Comparison of ENCODE assay signal across 17 cellular contexts in the genomic region with DNA sequence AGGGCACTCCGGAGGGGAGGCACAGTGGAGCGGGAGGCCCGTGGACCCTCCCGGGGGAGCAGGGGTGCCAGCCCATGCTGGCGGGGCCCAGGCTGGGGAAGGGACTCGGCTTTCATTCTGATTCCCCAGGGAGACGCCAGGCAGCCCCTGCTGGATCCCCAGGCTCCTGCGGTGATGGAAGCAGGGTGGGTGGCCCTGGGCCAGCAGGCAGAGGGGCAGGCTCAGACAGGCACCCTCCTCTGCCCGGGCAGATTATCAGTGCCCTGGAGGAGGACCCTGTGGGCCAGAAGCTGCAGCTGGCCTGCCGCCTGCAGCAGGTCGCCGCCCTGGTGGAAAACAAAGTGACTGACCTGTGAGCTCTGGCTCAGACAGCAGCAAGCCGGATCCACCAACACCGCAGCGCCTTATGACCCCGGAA. TPM values are rescaled to one million over a fixed set of nuclear protein-coding genes. Genes with fewer than 3 reads are reported as not detected.
A peak's percentile ranks its signal among the peaks of the same experiment; 100 is the strongest.
DNase-seq lines count a peak whose midpoint lies in the region; ATAC-seq, FAIRE-seq and TF ChIP-seq lines count a peak whose summit lies in the region.
"Had no signal": no experiment of that assay in that cellular context is flagged by ENCODE, and none has a peak within 500 bp of the region (broad histone marks: within the 10 kb centered on the region; RNA-seq: fewer than 3 reads in every experiment).

No MANE protein-coding gene starts in this region.

- no peaks in the 10 kb centered on the region for H3K9me3 ChIP-seq in kidney (ENCODE audit: control insufficient read depth in 1 of 2, low read length in 2 of 2)
- H3K9me3 ChIP-seq: gastrocnemius medialis, ovary, testis had no signal

- H3K9me3 Mint-ChIP-seq in HFFc6, result no peaks in the 10 kb centered on the region

- CTCF ChIA-PET in RWPE1 (lab: Yijun Ruan, JAX), result interaction anchor here (0.6 to 1.4 kb wide), 7 partner anchors 9 to 39 kb away, joined by 3 to 5 read pairs (median 3); partner anchors contain the start of gene PLXNB3

- intact Hi-C loops in kidney (cut with DNase I), result no loop called here
- intact Hi-C loops in posterior vena cava (cut with DNase I), result loop anchor here in 1 of 2 donors (5.0 kb wide), 1 partner anchor 739 kb away; the partner anchor contains the start of gene FAM3A

- TF ChIP-seq CTCF in HFFc6 (IDR thresholded peaks at IDR 0.05), result peak; percentile 37; the same call in 1 of the 2 replicates
- no peak for TF ChIP-seq CTCF in RWPE1 (conservative IDR thresholded peaks at IDR 0.05; ENCODE audit: low read depth)
- TF ChIP-seq CTCF in kidney (IDR thresholded peaks at IDR 0.05; ENCODE audit: borderline replicate concordance, extremely low read depth, insufficient read depth), result no peak

- H3K9ac ChIP-seq in kidney (ENCODE audit: low read length in 2 of 2), result no peak overlapping the region

- no peak overlapping the region for H3K27ac Mint-ChIP-seq in HFFc6

- no peak for FAIRE-seq in kidney (lab: Jason Lieb, UNC)
- FAIRE-seq: islet of Langerhans had no signal

- H3K27ac ChIP-seq in RWPE1, result peak overlapping the region; percentile 83
- H3K27ac ChIP-seq in kidney (ENCODE audit: low read depth in 2 of 2, low read length in 2 of 2), result no peak overlapping the region
- H3K27ac ChIP-seq: ovary, testis had no signal

- ATAC-seq in HG03342 (IDR thresholded peaks at IDR 0.05; ENCODE audit: unreplicated experiment) (no peak), GM18502 (IDR thresholded peaks at IDR 0.05; ENCODE audit: poor library complexity, unreplicated experiment) (no peak)
- ATAC-seq: gastrocnemius medialis had no signal

- H3K36me3 Mint-ChIP-seq in HFFc6 (ENCODE audit: low read depth), result no peaks in the 10 kb centered on the region

- H3K4me3 ChIP-seq in kidney (ENCODE audit: low read length in 2 of 2), result no peak overlapping the region
- H3K4me3 ChIP-seq: gastrocnemius medialis, ovary, testis had no signal

- H3K4me3 Mint-ChIP-seq in HFFc6, result no peak overlapping the region

- H3K4me1 ChIP-seq in kidney (ENCODE audit: control insufficient read depth in 1 of 2, insufficient read depth in 1 of 2, low read depth in 1 of 2, low read length in 2 of 2), result no peaks in the 10 kb centered on the region
- H3K4me1 ChIP-seq: testis had no signal

- no peaks in the 10 kb centered on the region for H3K36me3 ChIP-seq in kidney (ENCODE audit: control insufficient read depth in 1 of 2, insufficient read depth in 2 of 2, low read length in 2 of 2)
- H3K36me3 ChIP-seq: gastrocnemius medialis, ovary had no signal

- POLR2A ChIA-PET in RWPE1 (lab: Yijun Ruan, JAX; ENCODE audit: low non-redundant PET), result no interaction called here

- peaks cover 1% of the 10 kb centered on the region; the same call in 1 of the 2 replicates for H3K27me3 Mint-ChIP-seq in HFFc6 (ENCODE audit: insufficient read depth)

- H3K4me1 Mint-ChIP-seq in HFFc6 (ENCODE audit: low read depth), result peaks cover 7% of the 10 kb centered on the region

- DNase-seq in NCI-H2029 (lab: John Stamatoyannopoulos, UW) (peak; percentile 33), NCI-H2029 treated with DMSO at 0.1 percent for 48 hours (lab: John Stamatoyannopoulos, UW) (no peak), HFFc6 (no peak), RWPE1 (ENCODE audit: low spot score) (peak; percentile 29), kidney (peak; percentile 63), posterior vena cava (ENCODE audit: low spot score) (no peak)
- DNase-seq: activated CD4-positive, CD25-positive, alpha-beta regulatory T cell; activated CD8-positive, alpha-beta memory T cell treated with anti-CD3 and anti-CD28 coated beads, Interleukin-2, amount 50 U/mL, for 4 hours; activated naive CD4-positive, alpha-beta T cell treated with anti-CD3 and anti-CD28 coated beads, Interleukin-2, amount 50 U/mL, for 16 hours; COR-L47; NCI-H1417 treated with DMSO at 0.1 percent for 48 hours; testis had no signal

RNA-seq across cellular contexts. Expression of gene SRPK3, which starts 2.1 kb away (rescaled TPM):
- under 1 TPM; 0.14 to 0.51 (median 0.27) TPM for total RNA-seq in HFFc6 (2021; fragmentation: NEBNext Ultra II Directional; extraction: Animal tissue kit (Norgen Biotek cat#: 25700))
- total RNA-seq in kidney, result 1.1 TPM
- polyA plus RNA-seq in kidney (ENCODE audit: insufficient read depth, low read depth, low replicate concordance), result 0.58 TPM
- 1 to 10 TPM; 5.4 to 9.8 TPM for total RNA-seq in posterior vena cava

RNA-seq across cellular contexts. Expression of gene PLXNB3, which starts 14.6 kb away (rescaled TPM):
- total RNA-seq in HFFc6 (2021; fragmentation: NEBNext Ultra II Directional; extraction: Animal tissue kit (Norgen Biotek cat#: 25700)), result 10 to 100 TPM; 13.2 to 33.4 (median 15.8) TPM
- total RNA-seq in kidney, result 5.6 TPM
- polyA plus RNA-seq in kidney (ENCODE audit: insufficient read depth, low read depth, low replicate concordance), result 2.2 TPM
- total RNA-seq in posterior vena cava, result 10 to 100 TPM; 16.8 to 19.1 TPM

RNA-seq across cellular contexts. Expression of gene IDH3G, which starts 15.5 kb away (rescaled TPM):
- total RNA-seq in HFFc6 (2021; fragmentation: NEBNext Ultra II Directional; extraction: Animal tissue kit (Norgen Biotek cat#: 25700)), result 10 to 100 TPM; 60.2 to 67.1 (median 62.8) TPM
- total RNA-seq in kidney, result 62.1 TPM
- 100 TPM for polyA plus RNA-seq in kidney (ENCODE audit: insufficient read depth, low read depth, low replicate concordance)
- total RNA-seq in posterior vena cava, result 10 to 100 TPM; 43.9 to 44.1 TPM

RNA-seq across cellular contexts. Expression of gene SSR4, which starts 15.8 kb away (rescaled TPM):
- total RNA-seq in HFFc6 (2021; fragmentation: NEBNext Ultra II Directional; extraction: Animal tissue kit (Norgen Biotek cat#: 25700)), result 100 to 1,000 TPM; 171 to 247 (median 182) TPM
- total RNA-seq in kidney, result 226 TPM
- polyA plus RNA-seq in kidney (ENCODE audit: insufficient read depth, low read depth, low replicate concordance), result 473 TPM
- 100 to 1,000 TPM; 164 to 225 TPM for total RNA-seq in posterior vena cava

RNA-seq across cellular contexts. Expression of gene PDZD4, which starts 51.7 kb away (rescaled TPM):
- total RNA-seq in HFFc6 (2021; fragmentation: NEBNext Ultra II Directional; extraction: Animal tissue kit (Norgen Biotek cat#: 25700)), result not detected
- 7.0 TPM for total RNA-seq in kidney
- 4.7 TPM for polyA plus RNA-seq in kidney (ENCODE audit: insufficient read depth, low read depth, low replicate concordance)
- 10 to 100 TPM; 21.0 to 22.9 TPM for total RNA-seq in posterior vena cava

Comparison
In these comparisons a context has a peak if more than half of its experiments do, and no peak if none do; other contexts are left out.
1. DNase-seq: peak in NCI-H2029 (single experiment), RWPE1 (single experiment) and kidney (single experiment); none in NCI-H2029 treated with DMSO at 0.1 percent for 48 hours (single experiment), HFFc6 (single experiment) and posterior vena cava (single experiment).